In the genomic region with DNA sequence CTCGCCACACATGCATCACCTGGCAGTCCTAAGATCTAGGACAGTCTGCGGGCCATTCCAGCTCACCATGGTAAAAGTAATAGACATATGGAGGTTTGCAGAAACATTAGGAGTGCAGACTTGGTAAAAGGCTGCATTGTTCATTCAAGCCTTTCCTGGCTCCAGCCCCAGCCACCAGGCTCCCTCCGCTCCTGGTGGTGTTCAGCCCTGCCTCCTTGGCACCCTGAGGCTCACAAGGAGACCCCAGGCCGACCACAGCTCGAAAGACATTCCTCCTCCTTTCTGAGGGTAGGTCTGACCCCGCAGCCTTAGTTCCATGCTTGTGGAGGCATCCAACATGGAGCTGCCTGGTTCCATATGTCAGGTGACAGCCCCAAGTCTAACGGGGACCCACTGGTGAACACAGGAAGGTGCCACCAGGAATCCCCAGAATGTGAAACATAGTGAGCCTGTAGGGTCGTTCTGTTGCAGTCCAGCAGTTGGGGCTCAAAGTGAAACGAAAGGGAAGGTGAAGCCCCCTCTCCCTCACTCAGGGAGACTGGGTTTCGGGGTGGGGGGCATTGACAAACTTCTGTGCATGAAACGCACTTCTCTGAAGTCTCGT, we compare ENCODE assay signal across 9 cellular contexts. TPM values are rescaled to one million over a fixed set of nuclear protein-coding genes. Genes with fewer than 3 reads are reported as not detected.
DNase-seq lines count a peak whose midpoint lies in the region; ATAC-seq, FAIRE-seq and TF ChIP-seq lines count a peak whose summit lies in the region.
"Had no signal": no experiment of that assay in that cellular context is flagged by ENCODE, and none has a peak within 500 bp of the region (broad histone marks: within the 10 kb centered on the region; RNA-seq: fewer than 3 reads in every experiment).

No MANE protein-coding gene starts in this region.

- H3K4me3 ChIP-seq in GM06990 (replicated peaks; ENCODE audit: low read depth, low read length): peak overlapping the region; percentile 87
- peak overlapping the region; percentile 79 for H3K4me3 ChIP-seq in fibroblast of the aortic adventitia (ENCODE audit: low read depth, low read length)

- POLR2A ChIA-PET in T-cell (lab: Charles Lee): interaction anchor here in 1 of 2 donors (0.5 kb wide), 2 partner anchors 141 to 375 kb away, joined by 7 to 13 read pairs; no protein-coding TSS in a partner anchor

- no peak for FAIRE-seq in GM19239 (lab: Jason Lieb, UNC)
- FAIRE-seq: endometrium had no signal

- H3K27me3 ChIP-seq in GM06990 (replicated peaks; ENCODE audit: control insufficient read depth, insufficient read depth, low read length): no peaks in the 10 kb centered on the region

- no peaks in the 10 kb centered on the region for H3K27me3 Mint-ChIP-seq in T-cell

- TF ChIP-seq CTCF in GM06990 (IDR thresholded peaks at IDR 0.05; ENCODE audit: insufficient read depth, low read length, poor library complexity, severe bottlenecking) (no peak), fibroblast of the aortic adventitia (IDR thresholded peaks at IDR 0.05; ENCODE audit: insufficient read depth, low read length) (no peak)

- no peaks in the 10 kb centered on the region for H3K36me3 ChIP-seq in GM06990 (ENCODE audit: control insufficient read depth, insufficient read depth, low read length)

- peak overlapping the region; percentile 91 to 99 (median 98) for H3K4me3 Mint-ChIP-seq in T-cell

- DNase-seq in GM06990 (ENCODE audit: extremely low read depth, insufficient read length) (no peak), T-cell (no peak), fibroblast of the aortic adventitia (ENCODE audit: low read depth) (no peak), retina (peak; percentile 20), GM19239 (ENCODE audit: insufficient read length, low spot score) (no peak), SKM-1 treated with dmso at 0.1 percent for 144 hours (lab: John Stamatoyannopoulos, UW; ENCODE audit: unreplicated experiment) (no peak), T-helper 9 cell (no peak)

- peaks cover 17% of the 10 kb centered on the region for H3K36me3 Mint-ChIP-seq in T-cell

- peaks cover 76 to 88% (median 77%) of the 10 kb centered on the region in 3 donors for H3K4me1 Mint-ChIP-seq in T-cell

- no peaks in the 10 kb centered on the region for H3K9me3 Mint-ChIP-seq in T-cell

- ATAC-seq in T-cell (replicated peaks in 1 of 4) (peak in 1 of 4 experiments; percentile 13), GM19452 (IDR thresholded peaks at IDR 0.05; ENCODE audit: unreplicated experiment) (no peak)

- CTCF ChIA-PET in T-cell (lab: Charles Lee): interaction anchor here in 1 of 2 donors (0.6 to 1.3 kb wide), 3 partner anchors 70 to 386 kb away, joined by 3 read pairs; no protein-coding TSS in a partner anchor

- peak overlapping the region; percentile 99 to 100 for H3K27ac Mint-ChIP-seq in T-cell

RNA-seq across cellular contexts. Expression of a gene that starts 5.0 kb away (rescaled TPM):
- total RNA-seq in T-cell (100 to 1,000 TPM; 188 to 271 (median 217) TPM), fibroblast of the aortic adventitia (ENCODE audit: low replicate concordance) (151 and 169 TPM in 2 replicates)
